ENCODE assay signal across 8 cellular contexts in genomic region chr13:97257800-97258799, GRCh38. TPM values are rescaled to one million over a fixed set of nuclear protein-coding genes. Genes with fewer than 3 reads are reported as not detected.
DNase-seq lines count a peak whose midpoint lies in the region; ATAC-seq, FAIRE-seq and TF ChIP-seq lines count a peak whose summit lies in the region.

No MANE protein-coding gene starts in this region.

- TF ChIP-seq POLR2A in IMR-90 (IDR thresholded peaks at IDR 0.05; ENCODE audit: low read depth, low read length) (no peak; the same call in 1 of the 2 replicates), K562 (conservative IDR thresholded peaks at IDR 0.05) (no peak)

- TF ChIP-seq RAD21 in IMR-90 (IDR thresholded peaks at IDR 0.05; ENCODE audit: low read length) (no peak), K562 (CRISPR knock-in tag; conservative IDR thresholded peaks at IDR 0.05 in 1 of 2, IDR thresholded peaks at IDR 0.05 in 1 of 2) (peak in 1 of 2 experiments; percentile 14; a peak in 1 of 4 replicates)

- H4K20me1 ChIP-seq in GM23338 (replicated peaks; ENCODE audit: insufficient read depth) = no peaks in the 10 kb centered on the region
- H4K20me1 ChIP-seq in IMR-90 (ENCODE audit: insufficient read depth, low read length) = peaks cover 21% of the 10 kb centered on the region; the same call in 1 of the 2 replicates
- H4K20me1 ChIP-seq in K562 (replicated peaks; ENCODE audit: control insufficient read depth, insufficient read depth, low read length) = no peaks in the 10 kb centered on the region

- H2BK20ac ChIP-seq in IMR-90 (ENCODE audit: low read depth, low read length) = peak overlapping the region; percentile 96

- H3K36me3 ChIP-seq in GM23338 (ENCODE audit: insufficient read depth) (no peaks in the 10 kb centered on the region), IMR-90 (ENCODE audit: control insufficient read depth, insufficient read depth, low read length) (no peaks in the 10 kb centered on the region), K562 (ENCODE audit: control insufficient read depth, insufficient read depth, low read length) (peaks cover 11% of the 10 kb centered on the region; the same call in 2 of the 3 replicates)

- no peaks in the 10 kb centered on the region for H3K9me3 Mint-ChIP-seq in GM23338

- no peaks in the 10 kb centered on the region for H3K9me3 ChIP-seq in IMR-90 (ENCODE audit: control insufficient read depth, insufficient read depth, low read length)
- H3K9me3 ChIP-seq in K562 (replicated peaks; ENCODE audit: control insufficient read depth, insufficient read depth, low read depth, low read length) = no peaks in the 10 kb centered on the region

- TF ChIP-seq EP300 in K562 (IDR thresholded peaks at IDR 0.05; ENCODE audit: low read length) = peak; percentile 75

- H3K4me3 ChIP-seq in GM23338 (no peak overlapping the region), IMR-90 (ENCODE audit: insufficient read depth, low read depth, low read length) (no peak overlapping the region), K562 (no peak overlapping the region)

- H2BK120ac ChIP-seq in IMR-90 (ENCODE audit: low read depth, low read length) = peak overlapping the region; percentile 98

- H2AFZ ChIP-seq in GM23338 = no peak overlapping the region
- H2AFZ ChIP-seq in IMR-90 (replicated peaks; ENCODE audit: low read length, poor library complexity) = peak overlapping the region; percentile 30
- H2AFZ ChIP-seq in K562 (ENCODE audit: low read depth, low read length) = 0 out of 2 replicates have a peak overlapping the region, but pooled peaks have one; percentile 18

- peak overlapping the region; percentile 94 for H3K23ac ChIP-seq in IMR-90 (ENCODE audit: low read depth, low read length)

- H3K9me1 ChIP-seq in IMR-90 (ENCODE audit: insufficient read depth, low read length) = peaks cover 52% of the 10 kb centered on the region
- no peaks in the 10 kb centered on the region for H3K9me1 ChIP-seq in K562 (ENCODE audit: control insufficient read depth, insufficient read depth, low read length)

- FAIRE-seq in K562 (lab: Jason Lieb, UNC) = peak; percentile 88
- peak; percentile 76 for FAIRE-seq in islet of Langerhans (lab: Jason Lieb, UNC)

- H3K4me2 ChIP-seq in GM23338 = 0 out of 2 replicates have a peak overlapping the region, but pooled peaks have one; percentile 34
- H3K4me2 ChIP-seq in IMR-90 (ENCODE audit: low read depth, low read length) = peak overlapping the region; percentile 60
- H3K4me2 ChIP-seq in K562 (ENCODE audit: insufficient read depth, low read length) = peak overlapping the region; percentile 74

- TF ChIP-seq CTCF in GM23338 (conservative IDR thresholded peaks at IDR 0.05; ENCODE audit: low read depth in 2 of 2) = peak; percentile 44 to 53
- TF ChIP-seq CTCF in IMR-90 (conservative IDR thresholded peaks at IDR 0.05; ENCODE audit: low read depth, low read length) = 0 out of 2 replicates have a peak, but pooled peaks have one; percentile 13
- TF ChIP-seq CTCF in K562 (IDR thresholded peaks at IDR 0.05 in 2 of 3, conservative IDR thresholded peaks at IDR 0.05 in 1 of 3; ENCODE audit: insufficient read depth in 2 of 3, low read depth in 1 of 3, low read length in 3 of 3) = peak; percentile 28 to 42 (median 32); a peak in 4 of 6 replicates

- H3K27me3 Mint-ChIP-seq in GM23338 (ENCODE audit: insufficient read depth, low read depth, poor library complexity) = peaks cover 5% of the 10 kb centered on the region

- H3K9ac ChIP-seq in IMR-90 (ENCODE audit: low read depth, low read length) = peak overlapping the region; percentile 7; the same call in 1 of the 2 replicates
- peak overlapping the region; percentile 72 to 93; a peak in 3 of 4 replicates for H3K9ac ChIP-seq in K562 (ENCODE audit: insufficient read depth in 1 of 2, low read depth in 2 of 2, low read length in 2 of 2)

- peak overlapping the region; percentile 95 for H3K4ac ChIP-seq in IMR-90 (ENCODE audit: low read depth, low read length)

- WGBS in IMR-90 (ENCODE audit: extremely low coverage in 2 of 2, insufficient read length in 1 of 2), 2 experiments = 100% methylated on average over 1 of the region's 13 CpGs; no CpG with 5 or more reads in 1 of the 2 experiments
- WGBS in K562 (ENCODE audit: insufficient coverage, low coverage, missing lambda C conversion rate) = 2% methylated on average over 13 of the region's 13 CpGs

- H4K91ac ChIP-seq in IMR-90 (ENCODE audit: insufficient read depth, low read depth, low read length) = peak overlapping the region; percentile 96

- peaks cover 38 to 83% of the 10 kb centered on the region in 2 experiments for H3K79me1 ChIP-seq in IMR-90 (ENCODE audit: low read depth in 1 of 2, low read length in 2 of 2)

- H3K4me1 ChIP-seq in GM23338 (ENCODE audit: insufficient read depth) (peaks cover 32% of the 10 kb centered on the region), IMR-90 (ENCODE audit: control insufficient read depth, insufficient read depth, low read length) (peaks cover 54% of the 10 kb centered on the region), K562 (replicated peaks in 1 of 2; ENCODE audit: control insufficient read depth in 2 of 2, insufficient read depth in 2 of 2, low read length in 2 of 2) (peaks cover 30 to 76% of the 10 kb centered on the region in 2 experiments)

- peak overlapping the region; percentile 88 for H2BK15ac ChIP-seq in IMR-90 (ENCODE audit: low read depth, low read length)

- POLR2A ChIA-PET in IMR-90 (lab: Charles Lee; ENCODE audit: unreplicated experiment) = no interaction called here
- POLR2A ChIA-PET in K562 (lab: Yijun Ruan, JAX) = interaction anchor here (0.6 to 1.7 kb wide), 4 partner anchors 31 to 112 kb away, joined by 3 to 7 read pairs (median 3); no protein-coding TSS in a partner anchor

- H3K18ac ChIP-seq in IMR-90 (ENCODE audit: low read depth, low read length) = peak overlapping the region; percentile 97

- H2BK5ac ChIP-seq in IMR-90 (ENCODE audit: low read depth, low read length, poor library complexity, severe bottlenecking) = peak overlapping the region; percentile 86

- in situ Hi-C loops in IMR-90 (cut with MboI; ENCODE audit: low sequenced_read_pairs) = no loop called here
- in situ Hi-C loops in K562 (cut with MboI) = no loop called here

- H3K79me2 ChIP-seq in GM23338 (replicated peaks; ENCODE audit: insufficient read depth) (no peaks in the 10 kb centered on the region), K562 (ENCODE audit: control insufficient read depth, insufficient read depth, low read length) (peaks cover 90% of the 10 kb centered on the region)

- peak; percentile 9 for DNase-seq in NK-92 treated with Interleukin-12 subunit alpha and Interleukin-12 subunit beta, amount 100 ng/mL, for 24 hours (lab: John Stamatoyannopoulos, UW)
- DNase-seq in NK-92 (lab: John Stamatoyannopoulos, UW; ENCODE audit: unreplicated experiment) (no peak), GM23338 (ENCODE audit: low spot score) (peak; percentile 79), IMR-90 (peak; percentile 90), K562 (ENCODE audit: extremely low read depth in 1 of 4, low spot score in 3 of 4) (peak; percentile 64 to 81 (median 69))
- no peak for DNase-seq in effector CD8-positive, alpha-beta T cell (lab: John Stamatoyannopoulos, UW)

- H3K56ac ChIP-seq in IMR-90 (ENCODE audit: extremely low read depth, insufficient read depth, low read length) = peak overlapping the region; percentile 77

- intact Hi-C loops in IMR-90 (cut with micrococcal nuclease) = no loop called here
- intact Hi-C loops in K562 (cut with micrococcal nuclease) = loop anchor here (2.0 to 5.0 kb wide), 3 partner anchors 35 to 146 kb away; partner anchors contain the start of gene MBNL2

- CTCF ChIA-PET in IMR-90 (lab: Yijun Ruan, JAX) = interaction anchor here (1.1 kb wide), 1 partner anchor 117 kb away, joined by 3 read pairs; no protein-coding TSS in a partner anchor
- CTCF ChIA-PET in K562 (lab: Yijun Ruan, JAX; ENCODE audit: low intra/inter-chr PET ratio) = no interaction called here

- H3K4me3 Mint-ChIP-seq in GM23338 = no peak overlapping the region

- H2AK5ac ChIP-seq in IMR-90 (ENCODE audit: low read depth, low read length) = peak overlapping the region; percentile 100

- H2AK9ac ChIP-seq in IMR-90 (replicated peaks; ENCODE audit: low read depth, low read length, poor library complexity) = peak overlapping the region; percentile 71

- H3K27ac ChIP-seq in GM23338 (ENCODE audit: low read depth) = no peak overlapping the region
- peak overlapping the region; percentile 86 for H3K27ac ChIP-seq in IMR-90 (ENCODE audit: insufficient read depth, low read length)
- peak overlapping the region; percentile 100 for H3K27ac ChIP-seq in K562 (ENCODE audit: extremely low read depth, low read depth, low read length)
- peak overlapping the region; percentile 7 for H3K27ac ChIP-seq in temporal lobe (ENCODE audit: low read depth, low read length)

- H3K14ac ChIP-seq in IMR-90 (replicated peaks; ENCODE audit: low read depth, low read length) = peak overlapping the region; percentile 95

- H3K4me1 Mint-ChIP-seq in GM23338 = peaks cover 63% of the 10 kb centered on the region

- no TSS peak for BruUV-seq in IMR-90 (replicated peaks; lab: Mats Ljungman, UMichigan)
- TSS peak; percentile 16 for BruUV-seq in K562 (replicated peaks; lab: Mats Ljungman, UMichigan)

- ATAC-seq in GM23338 (peak; percentile 83), IMR-90 (ENCODE audit: low read depth) (peak; percentile 30), K562 (peak; percentile 70)

- H3K27me3 ChIP-seq in GM23338 (ENCODE audit: insufficient read depth) = no peaks in the 10 kb centered on the region
- no peaks in the 10 kb centered on the region for H3K27me3 ChIP-seq in IMR-90 (ENCODE audit: control insufficient read depth, insufficient read depth, low read length)
- H3K27me3 ChIP-seq in K562 (ENCODE audit: control insufficient read depth in 2 of 2, insufficient read depth in 2 of 2, low read length in 2 of 2) = no peaks in the 10 kb centered on the region

- H3K9me2 ChIP-seq in GM23338 (ENCODE audit: insufficient read depth) = no peaks in the 10 kb centered on the region

- dilution Hi-C loops in IMR-90 (cut with HindIII; ENCODE audit: low sequenced_read_pairs, unreplicated experiment) = no loop called here

- H4K8ac ChIP-seq in IMR-90 (ENCODE audit: low read depth in 2 of 2, low read length in 2 of 2) = peak overlapping the region; percentile 65 to 69

- no peaks in the 10 kb centered on the region for H3F3A ChIP-seq in GM23338 (replicated peaks; ENCODE audit: low read depth)

- H3K36me3 Mint-ChIP-seq in GM23338 (ENCODE audit: low read depth) = no peaks in the 10 kb centered on the region

- peak overlapping the region; percentile 64; the same call in 1 of the 2 replicates for H3K27ac Mint-ChIP-seq in GM23338

- peak overlapping the region; percentile 88 for H4K5ac ChIP-seq in IMR-90 (ENCODE audit: low read depth, low read length)

RNA-seq across cellular contexts. Expression of gene MBNL2, which starts 36.0 kb away (rescaled TPM):
- 1.3 and 3.2 TPM in 2 replicates for total RNA-seq in GM23338 (2014; rRNA removed; shearing (Covaris generic))
- polyA plus RNA-seq in GM23338 (2016; fragmentation: Nextera tagmentation; extraction: Ambion mirVana) (0.49 and 0.55 TPM in 2 replicates), IMR-90 (2012; rRNA removed) (24.8 and 26.9 TPM in 2 replicates), K562 (2011; rRNA removed) (14.7 and 16.8 TPM in 2 replicates), K562 (2014; fragmentation: Illumina TruSeq; extraction: Trizol) (18.2 and 19.6 TPM in 2 replicates), K562 (2014; fragmentation: Nextera tagmentation; extraction: Ambion mirVana) (10 to 100 TPM in 1 of 2 experiments, 1 to 10 TPM in 1; 7.0 to 10.5 TPM), K562 (2014; rRNA removed) (9.1 and 11.7 TPM in 2 replicates)
- total RNA-seq in IMR-90 (2012; rRNA removed) (103 and 126 TPM in 2 replicates), K562 (2014; rRNA removed) (13.8 and 14.1 TPM in 2 replicates), K562 (2014; rRNA removed; fragmentation: Illumina TruSeq; extraction: Trizol) (22.8 and 26.7 TPM in 2 replicates), K562 (2015; rRNA removed; fragmentation: Illumina TruSeq; extraction: Trizol) (6.3 and 7.5 TPM in 2 replicates), K562 (2021) (22.0 and 24.8 TPM in 2 replicates), temporal lobe (19.2 TPM)
- polyA plus RNA-seq in IMR-90 (2012; cell fraction: cytosol; rRNA removed) = 8.1 and 11.6 TPM in 2 replicates
- polyA plus RNA-seq in IMR-90 (2012; cell fraction: nucleus; rRNA removed; ENCODE audit: low replicate concordance) = 9.4 and 35.9 TPM in 2 replicates
- total RNA-seq in K562 (2011; cell fraction: chromatin; rRNA removed; ENCODE audit: low replicate concordance) = 15.8 and 50.2 TPM in 2 replicates
- total RNA-seq in K562 (2011; cell fraction: nucleolus; rRNA removed) = 6.8 and 9.1 TPM in 2 replicates
- 14.8 and 18.3 TPM in 2 replicates for total RNA-seq in K562 (2011; cell fraction: nucleoplasm; rRNA removed)
- 8.7 and 16.4 TPM in 2 replicates for polyA plus RNA-seq in K562 (2011; cell fraction: cytosol; rRNA removed)
- 14.1 and 16.0 TPM in 2 replicates for polyA plus RNA-seq in K562 (2011; cell fraction: nucleus; rRNA removed)
- 7.2 and 20.6 TPM in 2 replicates for polyA plus RNA-seq in K562 (2012)
- 63.7 and 74.2 TPM in 2 replicates for polyA minus RNA-seq in K562 (2011; rRNA and poly(A)+ RNA removed)
- polyA minus RNA-seq in K562 (2011; cell fraction: cytosol; rRNA and poly(A)+ RNA removed) = 18.5 and 23.4 TPM in 2 replicates
- 16.4 and 39.1 TPM in 2 replicates for polyA minus RNA-seq in K562 (2011; cell fraction: nucleus; rRNA and poly(A)+ RNA removed)

Comparison
In these comparisons a context has a peak if more than half of its experiments do, and no peak if none do; other contexts are left out.
1. DNase-seq: peak in NK-92 treated with Interleukin-12 subunit alpha and Interleukin-12 subunit beta, amount 100 ng/mL, for 24 hours (single experiment), GM23338 (single experiment), IMR-90 (single experiment) and K562 (4 of 4); none in NK-92 (single experiment) and effector CD8-positive, alpha-beta T cell (single experiment).
2. ATAC-seq: peak in every context shown above with its lines; median percentile 83 in GM23338; 70 in K562; 30 in IMR-90.
3. Peak in every context shown above with its lines, with median percentiles within 50 percentile points of each other: H3K4me2 ChIP-seq and CTCF ChIP-seq.